ENCODE assay signal across 8 cellular contexts in genomic region chr12:68807274-68807575, GRCh38. TPM values are rescaled to one million over a fixed set of nuclear protein-coding genes. Genes with fewer than 3 reads are reported as not detected.
DNase-seq lines count a peak whose midpoint lies in the region; TF ChIP-seq lines count a peak whose summit lies in the region.
"Not testable (repeated sequence)": the region's sequence is repeated elsewhere in the genome, so short reads cannot be mapped to it uniquely, and the experiment has no call there.

No MANE protein-coding gene starts in this region.

- TSS peak; percentile 90 for BruUV-seq in mammary epithelial cell (replicated peaks; lab: Mats Ljungman, UMichigan)

- H3K27ac ChIP-seq in MM.1S (ENCODE audit: low read length) (peak overlapping the region; percentile 99), mammary epithelial cell (ENCODE audit: insufficient read depth, low read depth, low read length) (peak overlapping the region; percentile 97), mesenchymal stem cell (ENCODE audit: low read length, poor library complexity, severe bottlenecking) (peak overlapping the region; percentile 66), rectal smooth muscle tissue (ENCODE audit: low read depth, low read length) (peak overlapping the region; percentile 86), urinary bladder (ENCODE audit: low read depth) (peak overlapping the region; percentile 99)

- not testable (repeated sequence) for H3K4me1 ChIP-seq in MM.1S (ENCODE audit: low read length); mesenchymal stem cell (ENCODE audit: control insufficient read depth, insufficient read depth, low read depth, low read length); rectal smooth muscle tissue (ENCODE audit: control insufficient read depth, insufficient read depth, low read length); urinary bladder (ENCODE audit: insufficient read depth)
- peaks cover 19% of the 10 kb centered on the region for H3K4me1 ChIP-seq in mammary epithelial cell (ENCODE audit: insufficient read depth, low read length)

- not testable (repeated sequence) for H3K14ac ChIP-seq in mesenchymal stem cell (ENCODE audit: low read length in 2 of 2)

- not testable (repeated sequence) for H4K91ac ChIP-seq in mesenchymal stem cell (ENCODE audit: low read length)

- H3K79me2 ChIP-seq in MM.1S (ENCODE audit: low read length) (peaks cover 34% of the 10 kb centered on the region), mammary epithelial cell (ENCODE audit: insufficient read depth, low read length) (peaks cover 37% of the 10 kb centered on the region)

- not testable (repeated sequence) for H3K27me3 ChIP-seq in MM.1S (replicated peaks; ENCODE audit: insufficient read depth, low read length); mammary epithelial cell (ENCODE audit: insufficient read depth, low read length); mesenchymal stem cell (ENCODE audit: control insufficient read depth in 1 of 2, insufficient read depth in 1 of 2, low read length in 2 of 2); rectal smooth muscle tissue (ENCODE audit: control insufficient read depth, insufficient read depth, low read length)

- not testable (repeated sequence) for H2BK5ac ChIP-seq in mesenchymal stem cell (ENCODE audit: low read depth, low read length, poor library complexity, severe bottlenecking)

- H2BK15ac ChIP-seq in mesenchymal stem cell (ENCODE audit: low read depth, poor library complexity, severe bottlenecking), result not testable (repeated sequence)

- H3K23ac ChIP-seq in mesenchymal stem cell (ENCODE audit: low read length in 2 of 2), result not testable (repeated sequence)

- H4K8ac ChIP-seq in mesenchymal stem cell (ENCODE audit: low read length), result not testable (repeated sequence)

- intact Hi-C loops in mammary epithelial cell (cut with micrococcal nuclease), result loop anchor here (1.0 to 5.0 kb wide), 2 partner anchors 20 to 45 kb away; no protein-coding TSS in a partner anchor

- H3K4me2 ChIP-seq in MM.1S (ENCODE audit: low read depth, low read length) (peak overlapping the region; percentile 86; the same call in 1 of the 2 replicates), mammary epithelial cell (ENCODE audit: insufficient read depth, low read depth, low read length) (peak overlapping the region; percentile 89), mesenchymal stem cell (ENCODE audit: low read length, poor library complexity, severe bottlenecking) (peak overlapping the region; percentile 86)

- in situ Hi-C loops in mammary epithelial cell (cut with MboI; ENCODE audit: low sequenced_read_pairs in 2 of 2), result loop anchor here in 1 of 2 donors (10.0 kb wide), 1 partner anchor 52 kb away; no protein-coding TSS in a partner anchor

- peak; percentile 44 for DNase-seq in DMS79 treated with DMSO at 0.1 percent for 48 hours (lab: John Stamatoyannopoulos, UW)
- not testable (repeated sequence) for DNase-seq in MM.1S; activated CD4-positive, alpha-beta memory T cell treated with anti-CD3 and anti-CD28 coated beads, Interleukin-2, amount 10 ng/mL, durations not matched to agents 7 days and 5 days; mammary epithelial cell; foreskin fibroblast; mesenchymal stem cell

- dilution Hi-C loops in mammary epithelial cell (cut with HindIII; ENCODE audit: low sequenced_read_pairs), result not testable (repeated sequence)

- not testable (repeated sequence) for H3K9me2 ChIP-seq in MM.1S (replicated peaks; ENCODE audit: insufficient read depth, low read length)

- H2AFZ ChIP-seq in MM.1S (ENCODE audit: low read length) (peak overlapping the region; percentile 23; the same call in 1 of the 2 replicates), mammary epithelial cell (ENCODE audit: low read depth, low read length) (peak overlapping the region; percentile 91), mesenchymal stem cell (ENCODE audit: low read depth, low read length) (peak overlapping the region; percentile 71)

- H3K4ac ChIP-seq in mesenchymal stem cell (ENCODE audit: low read depth in 1 of 2, low read length in 2 of 2), result peak overlapping the region in 1 of 2 experiments; percentile 87

- H3K4me1 Mint-ChIP-seq in activated CD4-positive, alpha-beta memory T cell treated with anti-CD3 and anti-CD28 coated beads, Interleukin-2, amount 10 ng/mL, durations not matched to agents 7 days and 5 days, result peaks cover 45% of the 10 kb centered on the region

- H3K4me3 ChIP-seq in MM.1S (ENCODE audit: low read length) (peak overlapping the region; percentile 91), mammary epithelial cell (replicated peaks in 1 of 3; ENCODE audit: insufficient read depth in 1 of 3, low read depth in 2 of 3, low read length in 3 of 3) (peak overlapping the region; percentile 69 to 98 (median 81)), foreskin fibroblast (ENCODE audit: low read depth in 1 of 2, low read length in 2 of 2) (peak overlapping the region; percentile 74 to 98), mesenchymal stem cell (ENCODE audit: insufficient read depth in 1 of 2, low read depth in 1 of 2, low read length in 2 of 2) (peak overlapping the region; percentile 87 to 98), rectal smooth muscle tissue (ENCODE audit: low read length) (peak overlapping the region; percentile 71), urinary bladder (ENCODE audit: low read depth, low read length) (peak overlapping the region; percentile 97)

- peak overlapping the region; percentile 16 to 66 for H3K18ac ChIP-seq in mesenchymal stem cell (ENCODE audit: low read depth in 1 of 2, low read length in 2 of 2)

- not testable (repeated sequence) for H3K9me3 Mint-ChIP-seq in activated CD4-positive, alpha-beta memory T cell treated with anti-CD3 and anti-CD28 coated beads, Interleukin-2, amount 10 ng/mL, durations not matched to agents 7 days and 5 days

- H3F3A ChIP-seq in MM.1S (ENCODE audit: insufficient read depth, low read length), result peaks cover 55% of the 10 kb centered on the region

- H2BK12ac ChIP-seq in mesenchymal stem cell (ENCODE audit: low read length in 2 of 2), result peak overlapping the region in 1 of 2 experiments; percentile 50

- peak overlapping the region; percentile 100 for H3K27ac Mint-ChIP-seq in activated CD4-positive, alpha-beta memory T cell treated with anti-CD3 and anti-CD28 coated beads, Interleukin-2, amount 10 ng/mL, durations not matched to agents 7 days and 5 days

- H3K9me3 ChIP-seq in MM.1S (replicated peaks; ENCODE audit: insufficient read depth, low read length); mammary epithelial cell (replicated peaks; ENCODE audit: insufficient read depth, low read length); mesenchymal stem cell (ENCODE audit: control insufficient read depth, low read length): not testable (repeated sequence)

- not testable (repeated sequence) for H3K79me1 ChIP-seq in mesenchymal stem cell (replicated peaks; ENCODE audit: low read length, poor library complexity, severe bottlenecking)

- POLR2A ChIA-PET in activated CD4-positive, alpha-beta memory T cell treated with anti-CD3 and anti-CD28 coated beads, Interleukin-2, amount 10 ng/mL, durations not matched to agents 7 days and 5 days (lab: Charles Lee), result interaction anchor here (0.7 to 3.3 kb wide), 33 partner anchors 9 to 687 kb away, joined by 3 to 80 read pairs (median 6); partner anchors contain the start of genes IL26, MDM1, NUP107 and RAP1B

- WGBS in mammary epithelial cell (ENCODE audit: low coverage, missing lambda C conversion rate), result 3% methylated on average over 10 of the region's 10 CpGs
- 25% methylated on average over 10 of the region's 10 CpGs for WGBS in mesenchymal stem cell
- 17% methylated on average over 10 of the region's 10 CpGs for whole genome bisulfite sequencing in urinary bladder

- H3K9ac ChIP-seq in MM.1S (ENCODE audit: low read length), result peak overlapping the region; percentile 100
- peak overlapping the region; percentile 75 for H3K9ac ChIP-seq in mammary epithelial cell (ENCODE audit: insufficient read depth, low read length)
- peak overlapping the region; percentile 100 for H3K9ac ChIP-seq in mesenchymal stem cell (ENCODE audit: low read length)
- peak overlapping the region; percentile 62 for H3K9ac ChIP-seq in rectal smooth muscle tissue (ENCODE audit: low read length)

- not testable (repeated sequence) for H2AK5ac ChIP-seq in mesenchymal stem cell (ENCODE audit: low read length, severe bottlenecking)

- H4K20me1 ChIP-seq in MM.1S (ENCODE audit: insufficient read depth, low read length); mammary epithelial cell (ENCODE audit: insufficient read depth, low read length): not testable (repeated sequence)

- not testable (repeated sequence) for TF ChIP-seq CTCF in MM.1S (IDR thresholded peaks at IDR 0.05; ENCODE audit: low read length); mammary epithelial cell (conservative IDR thresholded peaks at IDR 0.05 in 1 of 2, IDR thresholded peaks at IDR 0.05 in 1 of 2; ENCODE audit: extremely low read depth in 1 of 2, insufficient read depth in 1 of 2, low read depth in 1 of 2, low read length in 2 of 2); foreskin fibroblast (IDR thresholded peaks at IDR 0.05; ENCODE audit: low read depth, low read length)

- not testable (repeated sequence) for H3K27me3 Mint-ChIP-seq in activated CD4-positive, alpha-beta memory T cell treated with anti-CD3 and anti-CD28 coated beads, Interleukin-2, amount 10 ng/mL, durations not matched to agents 7 days and 5 days

- H3K36me3 ChIP-seq in MM.1S (replicated peaks; ENCODE audit: insufficient read depth, low read length); rectal smooth muscle tissue (ENCODE audit: control insufficient read depth, insufficient read depth, low read length); urinary bladder (ENCODE audit: insufficient read depth): not testable (repeated sequence)
- H3K36me3 ChIP-seq in mammary epithelial cell (ENCODE audit: insufficient read depth, low read length), result peaks cover 13% of the 10 kb centered on the region
- H3K36me3 ChIP-seq in mesenchymal stem cell (ENCODE audit: control insufficient read depth in 1 of 2, insufficient read depth in 2 of 2, low read depth in 1 of 2, low read length in 2 of 2), result peaks cover 9 to 32% of the 10 kb centered on the region in 2 experiments

- H3K36me3 Mint-ChIP-seq in activated CD4-positive, alpha-beta memory T cell treated with anti-CD3 and anti-CD28 coated beads, Interleukin-2, amount 10 ng/mL, durations not matched to agents 7 days and 5 days (ENCODE audit: low read depth), result peaks cover 38% of the 10 kb centered on the region

- CTCF ChIA-PET in activated CD4-positive, alpha-beta memory T cell treated with anti-CD3 and anti-CD28 coated beads, Interleukin-2, amount 10 ng/mL, durations not matched to agents 7 days and 5 days (lab: Charles Lee), result interaction anchor here (0.6 to 3.1 kb wide), 21 partner anchors 8 to 1451 kb away, joined by 3 to 30 read pairs (median 6); partner anchors contain the start of genes NUP107 and SLC35E3
- CTCF ChIA-PET in mammary epithelial cell (lab: Charles Lee; ENCODE audit: low non-redundant PET), result interaction anchor here (0.6 to 1.4 kb wide), 2 partner anchors 20 to 35 kb away, joined by 5 to 20 read pairs; no protein-coding TSS in a partner anchor

- H3K4me3 Mint-ChIP-seq in activated CD4-positive, alpha-beta memory T cell treated with anti-CD3 and anti-CD28 coated beads, Interleukin-2, amount 10 ng/mL, durations not matched to agents 7 days and 5 days, result peak overlapping the region; percentile 98

- H2BK120ac ChIP-seq in mesenchymal stem cell (ENCODE audit: low read depth, low read length), result not testable (repeated sequence)

RNA-seq across cellular contexts. Expression of gene MDM2, which starts 0.8 kb away (rescaled TPM):
- 100 to 1,000 TPM; 194 to 201 TPM for total RNA-seq in activated CD4-positive, alpha-beta memory T cell treated with anti-CD3 and anti-CD28 coated beads, Interleukin-2, amount 10 ng/mL, durations not matched to agents 7 days and 5 days
- total RNA-seq in mammary epithelial cell, result 100 to 1,000 TPM; 304 to 321 TPM
- polyA plus RNA-seq in mammary epithelial cell, result 35.7 TPM
- polyA minus RNA-seq in mammary epithelial cell, result 210 TPM
- 95.3 TPM for polyA plus RNA-seq in mesenchymal stem cell (2013, experiment 1 of 2)
- 102 TPM for polyA plus RNA-seq in mesenchymal stem cell (2013, experiment 2 of 2)
- total RNA-seq in urinary bladder, result 98.0 TPM
- 14.9 TPM for polyA plus RNA-seq in urinary bladder

Comparison
In these comparisons a context has a peak if more than half of its experiments do, and no peak if none do; other contexts are left out.
1. H2AFZ ChIP-seq: peak in every context shown above with its lines; median percentile 91 in mammary epithelial cell; 71 in mesenchymal stem cell; 23 in MM.1S.